23 cellular contexts compared by ENCODE assay signal in genomic region chr5:33448118-33448517, GRCh38. TPM values are rescaled to one million over a fixed set of nuclear protein-coding genes. Genes with fewer than 3 reads are reported as not detected.
DNase-seq lines count a peak whose midpoint lies in the region; ATAC-seq and TF ChIP-seq lines count a peak whose summit lies in the region.
"Had no signal": no experiment of that assay in that cellular context is flagged by ENCODE, and none has a peak within 500 bp of the region (broad histone marks: within the 10 kb centered on the region; RNA-seq: fewer than 3 reads in every experiment).

No MANE protein-coding gene starts in this region.

- no peak overlapping the region for H3K4me3 Mint-ChIP-seq in MCF 10A (ENCODE audit: unreplicated experiment)
- H3K4me3 Mint-ChIP-seq in central memory CD8-positive, alpha-beta T cell: no peak overlapping the region
- H3K4me3 Mint-ChIP-seq: CD8-positive, alpha-beta T cell had no signal

- 77% methylated on average over 3 of the region's 3 CpGs for WGBS in mammary epithelial cell (ENCODE audit: low coverage, missing lambda C conversion rate)

- H3K36me3 ChIP-seq in mammary epithelial cell (ENCODE audit: insufficient read depth, low read length) (peaks cover 47% of the 10 kb centered on the region), HUES6 (ENCODE audit: control insufficient read depth, insufficient read depth, low read length) (peaks cover 86% of the 10 kb centered on the region), iPS-20b (ENCODE audit: insufficient read depth, low read depth, low read length) (peaks cover 94% of the 10 kb centered on the region)
- peaks cover 27% of the 10 kb centered on the region for H3K36me3 ChIP-seq in effector memory CD4-positive, alpha-beta T cell (ENCODE audit: control insufficient read depth, insufficient read depth, low read length)

- no peaks in the 10 kb centered on the region for H3K27me3 ChIP-seq in mammary epithelial cell (ENCODE audit: insufficient read depth, low read length)
- H3K27me3 ChIP-seq in HUES6 (ENCODE audit: control insufficient read depth, insufficient read depth, low read length): no peaks in the 10 kb centered on the region
- no peaks in the 10 kb centered on the region for H3K27me3 ChIP-seq in iPS-20b (ENCODE audit: insufficient read depth, low read length)
- no peaks in the 10 kb centered on the region for H3K27me3 ChIP-seq in effector memory CD4-positive, alpha-beta T cell (replicated peaks; ENCODE audit: control insufficient read depth, insufficient read depth, low read length, poor library complexity, severe bottlenecking)
- H3K27me3 ChIP-seq: BLaER1 treated with 17β-estradiol and CSF1 and Interleukin-3, amounts not matched to agents 10 nM and 100 nM had no signal

- no peak overlapping the region for H3K4me2 ChIP-seq in mammary epithelial cell (ENCODE audit: insufficient read depth, low read depth, low read length)
- H3K4me2 ChIP-seq: PC-9 had no signal

- peaks cover 7% of the 10 kb centered on the region for H4K20me1 ChIP-seq in mammary epithelial cell (ENCODE audit: insufficient read depth, low read length)

- TF ChIP-seq CTCF in MCF 10A (IDR thresholded peaks at IDR 0.05; ENCODE audit: unreplicated experiment) (no peak), mammary epithelial cell (conservative IDR thresholded peaks at IDR 0.05 in 1 of 2, IDR thresholded peaks at IDR 0.05 in 1 of 2; ENCODE audit: extremely low read depth in 1 of 2, insufficient read depth in 1 of 2, low read depth in 1 of 2, low read length in 2 of 2) (no peak)

- CTCF ChIA-PET in MCF 10A (lab: Yijun Ruan, JAX): no interaction called here
- CTCF ChIA-PET in mammary epithelial cell (lab: Charles Lee; ENCODE audit: low non-redundant PET): no interaction called here

- H3K4me1 ChIP-seq in mammary epithelial cell (ENCODE audit: insufficient read depth, low read length): peaks cover 8% of the 10 kb centered on the region
- H3K4me1 ChIP-seq in HUES6 (ENCODE audit: control insufficient read depth, insufficient read depth, low read length): peaks cover 46% of the 10 kb centered on the region
- H3K4me1 ChIP-seq in iPS-20b (ENCODE audit: insufficient read depth, low read length): peaks cover 50% of the 10 kb centered on the region
- H3K4me1 ChIP-seq in effector memory CD4-positive, alpha-beta T cell (ENCODE audit: control insufficient read depth, insufficient read depth, low read length, poor library complexity, severe bottlenecking): no peaks in the 10 kb centered on the region

- peaks cover 92% of the 10 kb centered on the region for H3K79me2 ChIP-seq in mammary epithelial cell (ENCODE audit: insufficient read depth, low read length)

- H3K27ac ChIP-seq in mammary epithelial cell (ENCODE audit: insufficient read depth, low read depth, low read length): no peak overlapping the region
- H3K27ac ChIP-seq in HUES6 (ENCODE audit: low read depth, low read length): peak overlapping the region; percentile 89
- H3K27ac ChIP-seq in iPS-20b (ENCODE audit: low read length): peak overlapping the region; percentile 95
- no peak overlapping the region for H3K27ac ChIP-seq in effector memory CD4-positive, alpha-beta T cell (ENCODE audit: insufficient read depth, low read length, poor library complexity, severe bottlenecking)
- H3K27ac ChIP-seq: 22Rv1; BLaER1 treated with 17β-estradiol and CSF1 and Interleukin-3, amounts not matched to agents 10 nM and 100 nM; GM23248; PC-9 had no signal

- no peaks in the 10 kb centered on the region for H3K9me3 Mint-ChIP-seq in MCF 10A (ENCODE audit: unreplicated experiment)
- no peaks in the 10 kb centered on the region for H3K9me3 Mint-ChIP-seq in central memory CD8-positive, alpha-beta T cell
- H3K9me3 Mint-ChIP-seq: CD8-positive, alpha-beta T cell had no signal

- in situ Hi-C loops in mammary epithelial cell (cut with MboI; ENCODE audit: low sequenced_read_pairs in 2 of 2): loop anchor here in 1 of 2 donors (10.0 to 25.0 kb wide), 2 partner anchors 487 to 1014 kb away; partner anchors contain the start of gene RXFP3

- H3K27ac Mint-ChIP-seq in MCF 10A (ENCODE audit: low read depth, unreplicated experiment): peak overlapping the region; percentile 58
- H3K27ac Mint-ChIP-seq in central memory CD8-positive, alpha-beta T cell (ENCODE audit: low read depth): peak overlapping the region; percentile 13
- H3K27ac Mint-ChIP-seq: CD8-positive, alpha-beta T cell had no signal

- H3K4me3 ChIP-seq in mammary epithelial cell (replicated peaks in 1 of 3; ENCODE audit: insufficient read depth in 1 of 3, low read depth in 2 of 3, low read length in 3 of 3) (no peak overlapping the region), HUES6 (ENCODE audit: low read depth, low read length) (peak overlapping the region; percentile 42), iPS-20b (ENCODE audit: low read length) (peak overlapping the region; percentile 53)
- H3K4me3 ChIP-seq in effector memory CD4-positive, alpha-beta T cell (ENCODE audit: insufficient read depth, low read depth, low read length, poor library complexity, severe bottlenecking): no peak overlapping the region
- H3K4me3 ChIP-seq: BLaER1 treated with 17β-estradiol and CSF1 and Interleukin-3, amounts not matched to agents 10 nM and 100 nM; GM23248; PC-9 had no signal

- intact Hi-C loops in MCF 10A (cut with micrococcal nuclease): loop anchor here (10.0 kb wide), 1 partner anchor 1467 kb away; the partner anchor contains the start of genes BRIX1 and RAD1
- intact Hi-C loops in mammary epithelial cell (cut with micrococcal nuclease): no loop called here

- dilution Hi-C loops in mammary epithelial cell (cut with HindIII; ENCODE audit: low sequenced_read_pairs): no loop called here

- ATAC-seq in central memory CD8-positive, alpha-beta T cell (replicated peaks; ENCODE audit: extremely low read depth, poor library complexity, severe bottlenecking): no peak
- ATAC-seq in GM21515 (IDR thresholded peaks at IDR 0.05; ENCODE audit: unreplicated experiment): no peak
- ATAC-seq: CD8-positive, alpha-beta T cell had no signal

- peaks cover 35% of the 10 kb centered on the region for H3K4me1 Mint-ChIP-seq in MCF 10A (ENCODE audit: insufficient read depth, unreplicated experiment)
- H3K4me1 Mint-ChIP-seq in central memory CD8-positive, alpha-beta T cell: peaks cover 35% of the 10 kb centered on the region

- H3K9me3 ChIP-seq in mammary epithelial cell (replicated peaks; ENCODE audit: insufficient read depth, low read length): no peaks in the 10 kb centered on the region
- no peaks in the 10 kb centered on the region for H3K9me3 ChIP-seq in HUES6 (ENCODE audit: control insufficient read depth, insufficient read depth, low read depth, low read length)
- H3K9me3 ChIP-seq in iPS-20b (ENCODE audit: insufficient read depth, low read depth, low read length): no peaks in the 10 kb centered on the region
- no peaks in the 10 kb centered on the region for H3K9me3 ChIP-seq in effector memory CD4-positive, alpha-beta T cell (ENCODE audit: control insufficient read depth, low read length)
- H3K9me3 ChIP-seq: BLaER1 treated with 17β-estradiol and CSF1 and Interleukin-3, amounts not matched to agents 10 nM and 100 nM had no signal

- H2AFZ ChIP-seq in mammary epithelial cell (ENCODE audit: low read depth, low read length): no peak overlapping the region
- H2AFZ ChIP-seq: GM23248, PC-9 had no signal

- BruUV-seq in MCF 10A (replicated peaks; lab: Mats Ljungman, UMichigan) (no TSS peak), mammary epithelial cell (replicated peaks; lab: Mats Ljungman, UMichigan) (no TSS peak)

- peaks cover 87% of the 10 kb centered on the region for H3K36me3 Mint-ChIP-seq in MCF 10A (ENCODE audit: insufficient read depth, unreplicated experiment)
- H3K36me3 Mint-ChIP-seq in central memory CD8-positive, alpha-beta T cell (ENCODE audit: insufficient read depth): peaks cover 34% of the 10 kb centered on the region

- DNase-seq in MCF 10A (ENCODE audit: unreplicated experiment) (no peak), mammary epithelial cell (no peak), SW 1271 (lab: John Stamatoyannopoulos, UW) (no peak)
- no peak for DNase-seq in central memory CD8-positive, alpha-beta T cell (ENCODE audit: low spot score in 2 of 2)
- no peak for DNase-seq in effector memory CD4-positive, alpha-beta T cell
- DNase-seq: Calu3; CD8-positive, alpha-beta T cell; DMS153; GM23248; KG1; NCI-H1105; NCI-H146; NCI-H2029; NCI-H2227 treated with DMSO at 0.1 percent for 48 hours; NCI-H510A; PC-9; RPMI8226; SHP77 had no signal

- POLR2A ChIA-PET in MCF 10A (lab: Yijun Ruan, JAX): no interaction called here

- H3K9ac ChIP-seq in mammary epithelial cell (ENCODE audit: insufficient read depth, low read length): no peak overlapping the region
- peak overlapping the region; percentile 0 for H3K9ac ChIP-seq in HUES6 (ENCODE audit: low read length)
- H3K9ac ChIP-seq in iPS-20b (ENCODE audit: low read depth, low read length): peak overlapping the region; percentile 52; the same call in 1 of the 2 replicates
- H3K9ac ChIP-seq: BLaER1 treated with 17β-estradiol and CSF1 and Interleukin-3, amounts not matched to agents 10 nM and 100 nM; GM23248 had no signal

- no peaks in the 10 kb centered on the region for H3K27me3 Mint-ChIP-seq in MCF 10A (ENCODE audit: insufficient read depth, unreplicated experiment)
- no peaks in the 10 kb centered on the region for H3K27me3 Mint-ChIP-seq in central memory CD8-positive, alpha-beta T cell

RNA-seq across cellular contexts. Expression of gene TARS1, which starts 7.4 kb away (rescaled TPM):
- total RNA-seq in MCF 10A (2022) (386 and 469 TPM in 2 replicates), mammary epithelial cell (100 to 1,000 TPM; 332 to 379 TPM)
- polyA plus RNA-seq in mammary epithelial cell: 147 TPM
- polyA minus RNA-seq in mammary epithelial cell: 156 TPM

Comparison
In these comparisons a context has a peak if more than half of its experiments do, and no peak if none do; other contexts are left out.
1. H3K27ac ChIP-seq: peak in HUES6 (single experiment) and iPS-20b (single experiment); none in mammary epithelial cell (single experiment) and effector memory CD4-positive, alpha-beta T cell (single experiment).
2. H3K4me3 ChIP-seq: peak in HUES6 (single experiment) and iPS-20b (single experiment); none in mammary epithelial cell (0 of 3) and effector memory CD4-positive, alpha-beta T cell (single experiment).